In the genomic region with DNA sequence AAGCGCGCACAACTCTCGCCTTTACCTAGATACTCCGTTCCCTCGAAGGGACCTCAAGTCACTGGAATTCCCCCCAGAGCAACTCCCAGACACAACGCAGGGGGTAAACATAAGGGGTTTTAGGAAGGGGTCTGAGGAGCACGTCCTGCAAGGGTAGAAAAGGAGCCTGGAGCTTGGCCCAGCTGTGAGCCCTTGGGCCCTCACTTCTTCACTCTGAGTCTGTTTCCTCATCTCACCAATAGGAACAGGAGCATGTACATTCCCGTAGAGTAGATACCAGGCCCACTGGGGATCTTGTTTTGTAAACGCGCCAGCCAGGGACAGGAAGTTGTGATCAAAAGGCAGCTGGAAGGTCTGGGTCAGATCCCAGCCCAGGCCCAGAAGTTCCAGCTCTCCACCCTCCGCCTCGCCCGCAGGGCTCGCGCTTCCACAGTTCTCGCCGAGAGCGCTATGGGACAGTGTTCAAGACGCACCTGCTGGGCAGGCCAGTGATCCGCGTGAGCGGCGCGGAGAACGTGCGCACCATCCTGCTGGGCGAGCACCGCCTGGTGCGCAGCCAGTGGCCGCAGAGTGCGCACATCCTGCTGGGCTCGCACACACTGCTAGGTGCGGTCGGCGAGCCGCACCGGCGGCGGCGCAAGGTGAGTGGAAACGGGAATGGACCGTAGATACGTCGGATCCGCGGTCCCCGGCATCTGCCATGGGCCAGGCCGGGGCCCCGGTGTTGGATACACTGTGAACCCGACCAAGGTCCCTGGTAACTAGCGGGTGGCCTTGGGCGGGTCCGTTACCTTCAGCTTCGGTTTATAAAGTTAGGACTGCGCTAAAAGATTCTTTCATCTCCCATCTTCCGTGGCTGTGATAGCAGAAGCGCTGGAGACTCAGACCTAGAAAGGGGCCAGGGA, we compare ENCODE assay signal across 1 cellular context.
TF ChIP-seq lines count a peak whose summit lies in the region.

No MANE protein-coding gene starts in this region.

TF ChIP-seq in HepG2, 621 proteins besides CTCF, POLR2A, EP300 and RAD21:
- no peak for TF ChIP-seq ZNF329 (CRISPR knock-in tag; IDR thresholded peaks at IDR 0.05; ENCODE audit: low read depth)
- TF ChIP-seq, protein P1, sequence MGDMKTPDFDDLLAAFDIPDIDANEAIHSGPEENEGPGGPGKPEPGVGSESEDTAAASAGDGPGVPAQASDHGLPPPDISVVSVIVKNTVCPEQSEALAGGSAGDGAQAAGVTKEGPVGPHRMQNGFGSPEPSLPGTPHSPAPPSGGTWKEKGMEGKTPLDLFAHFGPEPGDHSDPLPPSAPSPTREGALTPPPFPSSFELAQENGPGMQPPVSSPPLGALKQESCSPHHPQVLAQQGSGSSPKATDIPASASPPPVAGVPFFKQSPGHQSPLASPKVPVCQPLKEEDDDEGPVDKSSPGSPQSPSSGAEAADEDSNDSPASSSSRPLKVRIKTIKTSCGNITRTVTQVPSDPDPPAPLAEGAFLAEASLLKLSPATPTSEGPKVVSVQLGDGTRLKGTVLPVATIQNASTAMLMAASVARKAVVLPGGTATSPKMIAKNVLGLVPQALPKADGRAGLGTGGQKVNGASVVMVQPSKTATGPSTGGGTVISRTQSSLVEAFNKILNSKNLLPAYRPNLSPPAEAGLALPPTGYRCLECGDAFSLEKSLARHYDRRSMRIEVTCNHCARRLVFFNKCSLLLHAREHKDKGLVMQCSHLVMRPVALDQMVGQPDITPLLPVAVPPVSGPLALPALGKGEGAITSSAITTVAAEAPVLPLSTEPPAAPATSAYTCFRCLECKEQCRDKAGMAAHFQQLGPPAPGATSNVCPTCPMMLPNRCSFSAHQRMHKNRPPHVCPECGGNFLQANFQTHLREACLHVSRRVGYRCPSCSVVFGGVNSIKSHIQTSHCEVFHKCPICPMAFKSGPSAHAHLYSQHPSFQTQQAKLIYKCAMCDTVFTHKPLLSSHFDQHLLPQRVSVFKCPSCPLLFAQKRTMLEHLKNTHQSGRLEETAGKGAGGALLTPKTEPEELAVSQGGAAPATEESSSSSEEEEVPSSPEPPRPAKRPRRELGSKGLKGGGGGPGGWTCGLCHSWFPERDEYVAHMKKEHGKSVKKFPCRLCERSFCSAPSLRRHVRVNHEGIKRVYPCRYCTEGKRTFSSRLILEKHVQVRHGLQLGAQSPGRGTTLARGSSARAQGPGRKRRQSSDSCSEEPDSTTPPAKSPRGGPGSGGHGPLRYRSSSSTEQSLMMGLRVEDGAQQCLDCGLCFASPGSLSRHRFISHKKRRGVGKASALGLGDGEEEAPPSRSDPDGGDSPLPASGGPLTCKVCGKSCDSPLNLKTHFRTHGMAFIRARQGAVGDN (CRISPR knock-in tag; IDR thresholded peaks at IDR 0.05) = 0 out of 2 replicates have a peak, but pooled peaks have one; percentile 9
